ENCODE assay signal across 15 cellular contexts in the genomic region with DNA sequence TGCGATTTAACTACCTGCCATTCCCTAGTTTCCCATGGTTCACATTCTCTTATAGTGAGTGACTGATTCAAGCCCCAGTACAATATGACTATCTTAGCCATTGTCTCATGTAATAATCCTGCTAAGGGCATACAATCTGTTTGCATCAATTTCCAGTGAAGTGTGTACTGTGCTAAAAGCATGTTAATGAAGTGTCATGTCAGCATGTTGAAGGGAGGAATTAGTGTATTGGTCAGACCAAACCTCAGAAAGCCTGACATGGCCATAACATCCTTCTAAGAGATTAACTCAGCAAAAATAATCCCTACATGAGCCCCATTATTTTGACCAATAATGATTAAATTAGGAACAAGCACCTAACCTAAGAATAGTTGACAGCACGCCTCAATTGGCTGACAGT.
DNase-seq lines count a peak whose midpoint lies in the region; ATAC-seq, FAIRE-seq and TF ChIP-seq lines count a peak whose summit lies in the region.
"Had no signal": no experiment of that assay in that cellular context is flagged by ENCODE, and none has a peak within 500 bp of the region (broad histone marks: within the 10 kb centered on the region; RNA-seq: fewer than 3 reads in every experiment).

No MANE protein-coding gene starts in this region.

- no peak overlapping the region for H2AK9ac ChIP-seq in IMR-90 (replicated peaks; ENCODE audit: low read depth, low read length, poor library complexity)

- no peak overlapping the region for H3K18ac ChIP-seq in IMR-90 (ENCODE audit: low read depth, low read length)

- H3K36me3 ChIP-seq in IMR-90 (ENCODE audit: control insufficient read depth, insufficient read depth, low read length) (no peaks in the 10 kb centered on the region), K562 (ENCODE audit: control insufficient read depth, insufficient read depth, low read length) (no peaks in the 10 kb centered on the region), sigmoid colon (no peaks in the 10 kb centered on the region)
- H3K36me3 ChIP-seq: BLaER1, HAP-1 had no signal

- intact Hi-C loops in IMR-90 (cut with micrococcal nuclease) = no loop called here
- intact Hi-C loops in K562 (cut with micrococcal nuclease) = no loop called here
- intact Hi-C loops in sigmoid colon (cut with DNase I) = no loop called here

- H3K79me2 ChIP-seq in K562 (ENCODE audit: control insufficient read depth, insufficient read depth, low read length) = no peaks in the 10 kb centered on the region

- H3K9me1 ChIP-seq in IMR-90 (ENCODE audit: insufficient read depth, low read length) (peaks cover 12% of the 10 kb centered on the region), K562 (ENCODE audit: control insufficient read depth, insufficient read depth, low read length) (no peaks in the 10 kb centered on the region)

- no peak overlapping the region for H3K14ac ChIP-seq in IMR-90 (replicated peaks; ENCODE audit: low read depth, low read length)

- no peak overlapping the region for H4K91ac ChIP-seq in IMR-90 (ENCODE audit: insufficient read depth, low read depth, low read length)

- H2AK5ac ChIP-seq in IMR-90 (ENCODE audit: low read depth, low read length) = no peak overlapping the region

- in situ Hi-C loops in IMR-90 (cut with MboI; ENCODE audit: low sequenced_read_pairs) (no loop called here), K562 (cut with MboI) (no loop called here)

- H2BK120ac ChIP-seq in IMR-90 (ENCODE audit: low read depth, low read length) = no peak overlapping the region

- no peaks in the 10 kb centered on the region for H3K79me1 ChIP-seq in IMR-90 (ENCODE audit: low read depth in 1 of 2, low read length in 2 of 2)

- no peak overlapping the region for H4K5ac ChIP-seq in IMR-90 (ENCODE audit: low read depth, low read length)

- no peak for TF ChIP-seq EP300 in K562 (IDR thresholded peaks at IDR 0.05; ENCODE audit: low read length)
- no peak for TF ChIP-seq EP300 in sigmoid colon (IDR thresholded peaks at IDR 0.05)

- TF ChIP-seq POLR2A in GM12891 (IDR thresholded peaks at IDR 0.05; ENCODE audit: low read depth, low read length) (no peak), IMR-90 (IDR thresholded peaks at IDR 0.05; ENCODE audit: low read depth, low read length) (no peak), K562 (conservative IDR thresholded peaks at IDR 0.05) (no peak), sigmoid colon (IDR thresholded peaks at IDR 0.05) (no peak)

- ATAC-seq in IMR-90 (ENCODE audit: low read depth) (no peak), K562 (no peak), GM18519 (IDR thresholded peaks at IDR 0.05; ENCODE audit: low FRiP score, unreplicated experiment) (no peak)

- DNase-seq in GM12891 (ENCODE audit: insufficient read length, low spot score) = no peak
- DNase-seq in IMR-90 = no peak
- DNase-seq in NCI-H748 (lab: John Stamatoyannopoulos, UW; ENCODE audit: unreplicated experiment) = peak; percentile 46
- no peak for DNase-seq in K562 (ENCODE audit: extremely low read depth in 1 of 4, low spot score in 3 of 4)
- DNase-seq in sigmoid colon = no peak
- DNase-seq in HuH-7 (ENCODE audit: low spot score) = no peak
- DNase-seq: AML-193; CD4-positive, alpha-beta memory T cell; DMS79 treated with DMSO at 0.1 percent for 48 hours; GF-D8; GM23248; Karpas-422 had no signal

- POLR2A ChIA-PET in IMR-90 (lab: Charles Lee; ENCODE audit: unreplicated experiment) (no interaction called here), K562 (lab: Yijun Ruan, JAX) (no interaction called here)

- no peak for TF ChIP-seq RAD21 in IMR-90 (IDR thresholded peaks at IDR 0.05; ENCODE audit: low read length)
- TF ChIP-seq RAD21 in K562 (CRISPR knock-in tag; conservative IDR thresholded peaks at IDR 0.05 in 1 of 2, IDR thresholded peaks at IDR 0.05 in 1 of 2) = no peak

- WGBS in IMR-90 (ENCODE audit: extremely low coverage in 2 of 2, insufficient read length in 1 of 2), 2 experiments = no CpG with 5 or more reads among the region's 2 CpGs
- 3% methylated on average over 2 of the region's 2 CpGs for WGBS in K562 (ENCODE audit: insufficient coverage, low coverage, missing lambda C conversion rate)
- WGBS in sigmoid colon, 2 donors = 92 to 94% methylated on average over 2 of the region's 2 CpGs

- no peak overlapping the region for H2BK15ac ChIP-seq in IMR-90 (ENCODE audit: low read depth, low read length)

- H3K4me1 ChIP-seq in IMR-90 (ENCODE audit: control insufficient read depth, insufficient read depth, low read length) (peaks cover 6% of the 10 kb centered on the region), K562 (replicated peaks in 1 of 2; ENCODE audit: control insufficient read depth in 2 of 2, insufficient read depth in 2 of 2, low read length in 2 of 2) (no peaks in the 10 kb centered on the region), sigmoid colon (no peaks in the 10 kb centered on the region)
- H3K4me1 ChIP-seq: HAP-1 had no signal

- dilution Hi-C loops in IMR-90 (cut with HindIII; ENCODE audit: low sequenced_read_pairs, unreplicated experiment) = no loop called here

- CTCF ChIA-PET in IMR-90 (lab: Yijun Ruan, JAX) (no interaction called here), K562 (lab: Yijun Ruan, JAX; ENCODE audit: low intra/inter-chr PET ratio) (no interaction called here)

- BruUV-seq in IMR-90 (replicated peaks; lab: Mats Ljungman, UMichigan) = no TSS peak
- BruUV-seq in K562 (replicated peaks; lab: Mats Ljungman, UMichigan) = no TSS peak

- H3K9me3 ChIP-seq in IMR-90 (ENCODE audit: control insufficient read depth, insufficient read depth, low read length) = no peaks in the 10 kb centered on the region
- no peaks in the 10 kb centered on the region for H3K9me3 ChIP-seq in K562 (replicated peaks; ENCODE audit: control insufficient read depth, insufficient read depth, low read depth, low read length)
- H3K9me3 ChIP-seq in sigmoid colon = no peaks in the 10 kb centered on the region
- H3K9me3 ChIP-seq: HAP-1 had no signal

- H4K20me1 ChIP-seq in IMR-90 (ENCODE audit: insufficient read depth, low read length) = no peaks in the 10 kb centered on the region
- H4K20me1 ChIP-seq in K562 (replicated peaks; ENCODE audit: control insufficient read depth, insufficient read depth, low read length) = no peaks in the 10 kb centered on the region
- H4K20me1 ChIP-seq: BLaER1 had no signal

- H2AFZ ChIP-seq in IMR-90 (replicated peaks; ENCODE audit: low read length, poor library complexity) (no peak overlapping the region), K562 (ENCODE audit: low read depth, low read length) (no peak overlapping the region)
- H2AFZ ChIP-seq: GM23248 had no signal

- H3K4ac ChIP-seq in IMR-90 (ENCODE audit: low read depth, low read length) = no peak overlapping the region

- H2BK5ac ChIP-seq in IMR-90 (ENCODE audit: low read depth, low read length, poor library complexity, severe bottlenecking) = no peak overlapping the region

- FAIRE-seq in GM12891 (lab: Jason Lieb, UNC) = peak; percentile 48
- FAIRE-seq in K562 (lab: Jason Lieb, UNC) = no peak

- H3K23ac ChIP-seq in IMR-90 (ENCODE audit: low read depth, low read length) = no peak overlapping the region

- H3K27ac ChIP-seq in IMR-90 (ENCODE audit: insufficient read depth, low read length) (no peak overlapping the region), K562 (ENCODE audit: extremely low read depth, low read depth, low read length) (no peak overlapping the region), sigmoid colon (no peak overlapping the region)
- H3K27ac ChIP-seq: BLaER1, GM23248 had no signal

- TF ChIP-seq CTCF in IMR-90 (conservative IDR thresholded peaks at IDR 0.05; ENCODE audit: low read depth, low read length) (no peak), K562 (IDR thresholded peaks at IDR 0.05 in 2 of 3, conservative IDR thresholded peaks at IDR 0.05 in 1 of 3; ENCODE audit: insufficient read depth in 2 of 3, low read depth in 1 of 3, low read length in 3 of 3) (no peak), sigmoid colon (IDR thresholded peaks at IDR 0.05) (no peak)

- no peak overlapping the region for H3K4me3 ChIP-seq in IMR-90 (ENCODE audit: insufficient read depth, low read depth, low read length)
- no peak overlapping the region for H3K4me3 ChIP-seq in K562
- H3K4me3 ChIP-seq in sigmoid colon = no peak overlapping the region
- H3K4me3 ChIP-seq: BLaER1, GM23248, HAP-1 had no signal

- H2BK20ac ChIP-seq in IMR-90 (ENCODE audit: low read depth, low read length) = 0 out of 2 replicates have a peak overlapping the region, but pooled peaks have one; percentile 74

- no peak overlapping the region for H3K56ac ChIP-seq in IMR-90 (ENCODE audit: extremely low read depth, insufficient read depth, low read length)

- H3K9ac ChIP-seq in IMR-90 (ENCODE audit: low read depth, low read length) (no peak overlapping the region), K562 (ENCODE audit: insufficient read depth in 1 of 2, low read depth in 2 of 2, low read length in 2 of 2) (no peak overlapping the region)
- H3K9ac ChIP-seq: BLaER1, GM23248 had no signal

- no peak overlapping the region for H4K8ac ChIP-seq in IMR-90 (ENCODE audit: low read depth in 2 of 2, low read length in 2 of 2)

- H3K27me3 ChIP-seq in IMR-90 (ENCODE audit: control insufficient read depth, insufficient read depth, low read length) = no peaks in the 10 kb centered on the region
- no peaks in the 10 kb centered on the region; a peak in 1 of 5 replicates for H3K27me3 ChIP-seq in K562 (ENCODE audit: control insufficient read depth in 2 of 2, insufficient read depth in 2 of 2, low read length in 2 of 2)
- no peaks in the 10 kb centered on the region for H3K27me3 ChIP-seq in sigmoid colon
- H3K27me3 ChIP-seq: BLaER1 had no signal

- H3K4me2 ChIP-seq in IMR-90 (ENCODE audit: low read depth, low read length) = no peak overlapping the region
- H3K4me2 ChIP-seq in K562 (ENCODE audit: insufficient read depth, low read length) = no peak overlapping the region
- H3K4me2 ChIP-seq: BLaER1 had no signal

TF ChIP-seq in GM12891, 5 proteins besides CTCF, POLR2A, EP300 and RAD21:
- TF ChIP-seq PAX5 (IDR thresholded peaks at IDR 0.05; ENCODE audit: insufficient read depth, low read length, severe bottlenecking) (no peak), TAF1 (IDR thresholded peaks at IDR 0.05; ENCODE audit: low read depth, low read length) (no peak), POU2F2 (IDR thresholded peaks at IDR 0.05; ENCODE audit: low read depth, low read length) (no peak)

TF ChIP-seq in IMR-90, 13 proteins besides CTCF, POLR2A, EP300 and RAD21 (continues in another document):
- peak; percentile 68 for TF ChIP-seq MAFK (IDR thresholded peaks at IDR 0.05; ENCODE audit: low read depth, low read length)
- no peak for TF ChIP-seq NFE2L2 (IDR thresholded peaks at IDR 0.05; ENCODE audit: low read depth, low read length)

TF ChIP-seq in K562, 482 proteins besides CTCF, POLR2A, EP300 and RAD21 (continues in another document):
- TF ChIP-seq STAT5A (IDR thresholded peaks at IDR 0.05; ENCODE audit: borderline replicate concordance, low read length) (no peak), KHSRP (IDR thresholded peaks at IDR 0.05) (no peak), SRSF1 (IDR thresholded peaks at IDR 0.05; ENCODE audit: low read depth, low read length) (no peak), ZNF316 (IDR thresholded peaks at IDR 0.05) (peak; percentile 23; the same call in 1 of the 2 replicates)
